Comparison of ENCODE assay signal across 14 cellular contexts in the genomic region with DNA sequence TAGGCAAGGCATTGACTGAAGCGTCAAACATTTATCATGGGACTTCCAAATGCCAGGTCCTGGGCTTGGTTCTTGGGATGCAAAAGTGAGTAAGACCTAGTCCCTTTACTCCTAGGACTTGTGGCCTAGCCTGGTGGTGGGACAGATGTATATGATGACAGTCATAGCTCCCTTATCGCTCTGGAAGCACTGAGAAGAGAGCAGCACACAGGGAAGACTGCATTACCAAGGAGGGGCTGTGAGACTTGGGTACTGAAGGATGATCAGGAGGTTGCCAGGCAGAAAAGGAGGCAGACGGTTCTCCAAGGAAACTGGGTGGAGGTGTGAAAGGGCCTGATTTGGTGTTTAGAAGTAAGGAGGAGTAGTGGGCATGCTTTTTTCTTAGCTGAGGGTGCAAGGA. TPM values are rescaled to one million over a fixed set of nuclear protein-coding genes. Genes with fewer than 3 reads are reported as not detected.
DNase-seq lines count a peak whose midpoint lies in the region; ATAC-seq and TF ChIP-seq lines count a peak whose summit lies in the region.
"Had no signal": no experiment of that assay in that cellular context is flagged by ENCODE, and none has a peak within 500 bp of the region (broad histone marks: within the 10 kb centered on the region; RNA-seq: fewer than 3 reads in every experiment).

No MANE protein-coding gene starts in this region.

- no peaks in the 10 kb centered on the region for H3K9me3 Mint-ChIP-seq in activated naive CD8-positive, alpha-beta T cell (ENCODE audit: low read depth)
- H3K9me3 Mint-ChIP-seq in activated naive CD8-positive, alpha-beta T cell treated with anti-CD3 and anti-CD28 coated beads for 36 hours, result no peaks in the 10 kb centered on the region
- H3K9me3 Mint-ChIP-seq: activated naive CD4-positive, alpha-beta T cell treated with anti-CD3 and anti-CD28 coated beads, Interleukin-2, amount 50 U/mL, for 24 hours had no signal

- no peak for DNase-seq in activated naive CD8-positive, alpha-beta T cell treated with anti-CD3 and anti-CD28 coated beads for 36 hours
- no peak for DNase-seq in adipocyte (ENCODE audit: low read depth)
- peak; percentile 33 for DNase-seq in mesenteric fat pad (ENCODE audit: low spot score)
- no peak for DNase-seq in upper lobe of left lung
- no peak for DNase-seq in T-helper 9 cell
- DNase-seq: activated CD4-positive, alpha-beta T cell treated with anti-CD3 and anti-CD28 coated beads, Interleukin-2, amount 50 U/mL, for 48 hours; H7; Karpas-422; NCI-H187; NCI-H524 had no signal

- H3K4me1 ChIP-seq in adipocyte (ENCODE audit: control insufficient read depth, insufficient read depth, low read length), result peaks cover 42% of the 10 kb centered on the region
- peaks cover 34 to 65% (median 47%) of the 10 kb centered on the region in 4 donors for H3K4me1 ChIP-seq in upper lobe of left lung

- peak overlapping the region; percentile 64 for H3K9ac ChIP-seq in adipocyte (ENCODE audit: low read length)

- no peaks in the 10 kb centered on the region for H3K36me3 ChIP-seq in adipocyte (ENCODE audit: control insufficient read depth, insufficient read depth, low read length, severe bottlenecking)
- no peaks in the 10 kb centered on the region for H3K36me3 ChIP-seq in upper lobe of left lung

- H3K9me3 ChIP-seq in adipocyte (ENCODE audit: control insufficient read depth, low read length) (no peaks in the 10 kb centered on the region), upper lobe of left lung (no peaks in the 10 kb centered on the region)

- TF ChIP-seq EP300 in upper lobe of left lung (IDR thresholded peaks at IDR 0.05), result no peak

- peak overlapping the region; percentile 30 for H3K27ac Mint-ChIP-seq in activated naive CD8-positive, alpha-beta T cell
- no peak overlapping the region for H3K27ac Mint-ChIP-seq in activated naive CD8-positive, alpha-beta T cell treated with anti-CD3 and anti-CD28 coated beads for 36 hours
- H3K27ac Mint-ChIP-seq: activated naive CD4-positive, alpha-beta T cell treated with anti-CD3 and anti-CD28 coated beads, Interleukin-2, amount 50 U/mL, for 24 hours had no signal

- no peak overlapping the region for H3K4me3 ChIP-seq in adipocyte (ENCODE audit: low read length)
- no peak overlapping the region for H3K4me3 ChIP-seq in upper lobe of left lung

- H3K36me3 Mint-ChIP-seq in activated naive CD8-positive, alpha-beta T cell, result no peaks in the 10 kb centered on the region
- H3K36me3 Mint-ChIP-seq in activated naive CD8-positive, alpha-beta T cell treated with anti-CD3 and anti-CD28 coated beads for 36 hours, result peaks cover 25% of the 10 kb centered on the region
- H3K36me3 Mint-ChIP-seq: activated naive CD4-positive, alpha-beta T cell treated with anti-CD3 and anti-CD28 coated beads, Interleukin-2, amount 50 U/mL, for 24 hours had no signal

- ATAC-seq in upper lobe of left lung (ENCODE audit: low FRiP score in 2 of 2), result no peak
- no peak for ATAC-seq in GM21825 (IDR thresholded peaks at IDR 0.05; ENCODE audit: unreplicated experiment)
- ATAC-seq in HG03196 (IDR thresholded peaks at IDR 0.05; ENCODE audit: unreplicated experiment), result no peak

- WGBS in upper lobe of left lung, 2 donors, result 78 to 90% methylated on average over 3 of the region's 3 CpGs

- no peaks in the 10 kb centered on the region for H3K27me3 Mint-ChIP-seq in activated naive CD8-positive, alpha-beta T cell
- no peaks in the 10 kb centered on the region for H3K27me3 Mint-ChIP-seq in activated naive CD8-positive, alpha-beta T cell treated with anti-CD3 and anti-CD28 coated beads for 36 hours
- H3K27me3 Mint-ChIP-seq: activated naive CD4-positive, alpha-beta T cell treated with anti-CD3 and anti-CD28 coated beads, Interleukin-2, amount 50 U/mL, for 24 hours had no signal

- TF ChIP-seq CTCF in upper lobe of left lung (IDR thresholded peaks at IDR 0.05), result no peak

- H3K4me1 Mint-ChIP-seq in activated naive CD8-positive, alpha-beta T cell (ENCODE audit: low read depth), result peaks cover 39% of the 10 kb centered on the region
- H3K4me1 Mint-ChIP-seq in activated naive CD8-positive, alpha-beta T cell treated with anti-CD3 and anti-CD28 coated beads for 36 hours, result peaks cover 49% of the 10 kb centered on the region

- H3K27me3 ChIP-seq in adipocyte (replicated peaks; ENCODE audit: control insufficient read depth, insufficient read depth, low read length) (no peaks in the 10 kb centered on the region), upper lobe of left lung (no peaks in the 10 kb centered on the region)

- H3K4me3 Mint-ChIP-seq in activated naive CD8-positive, alpha-beta T cell, result no peak overlapping the region
- H3K4me3 Mint-ChIP-seq in activated naive CD8-positive, alpha-beta T cell treated with anti-CD3 and anti-CD28 coated beads for 36 hours, result no peak overlapping the region

- peak overlapping the region; percentile 27 to 74 (median 66) for H3K27ac ChIP-seq in upper lobe of left lung

- TF ChIP-seq POLR2A in upper lobe of left lung (IDR thresholded peaks at IDR 0.05), result no peak

RNA-seq across cellular contexts. Expression of gene MICAL2, which starts 32.5 kb away (rescaled TPM):
- total RNA-seq in activated naive CD8-positive, alpha-beta T cell treated with anti-CD3 and anti-CD28 coated beads for 36 hours, result 10 to 100 TPM; 54.4 to 59.7 TPM
- 31.1 TPM for total RNA-seq in mesenteric fat pad
- total RNA-seq in upper lobe of left lung, result 100 to 1,000 TPM; 138 to 327 (median 175) TPM
